8 cellular contexts compared by ENCODE assay signal in genomic region chr16:642189-643049, GRCh38. TPM values are rescaled to one million over a fixed set of nuclear protein-coding genes. Genes with fewer than 3 reads are reported as not detected.
A peak's percentile ranks its signal among the peaks of the same experiment; 100 is the strongest.
DNase-seq lines count a peak whose midpoint lies in the region; ATAC-seq and TF ChIP-seq lines count a peak whose summit lies in the region.

No MANE protein-coding gene starts in this region.

- no peaks in the 10 kb centered on the region for H3K9me3 ChIP-seq in neuronal stem cell (replicated peaks in 1 of 2; ENCODE audit: control insufficient read depth in 2 of 2, insufficient read depth in 1 of 2, low read depth in 1 of 2, low read length in 2 of 2)

- TF ChIP-seq CTCF in fibroblast of the aortic adventitia (IDR thresholded peaks at IDR 0.05; ENCODE audit: insufficient read depth, low read length), result no peak

- peak overlapping the region; percentile 98 for H3K14ac ChIP-seq in neuronal stem cell (ENCODE audit: low read length)

- peak; percentile 40 for DNase-seq in DMS53 treated with DMSO at 0.1 percent for 48 hours (lab: John Stamatoyannopoulos, UW; ENCODE audit: unreplicated experiment)
- no peak for DNase-seq in Jurkat, Clone E6-1 (ENCODE audit: low read depth, low spot score)
- DNase-seq in activated CD8-positive, alpha-beta T cell treated with anti-CD3 and anti-CD28 coated beads, Interleukin-2, amount 10 ng/mL, durations not matched to agents 7 days and 5 days, result peak; percentile 55
- DNase-seq in fibroblast of the aortic adventitia (ENCODE audit: low read depth), result no peak
- no peak for DNase-seq in neuronal stem cell (ENCODE audit: low spot score)
- no peak for DNase-seq in HCEC 1CT
- DNase-seq in stimulated activated naive CD4-positive, alpha-beta T cell treated with Interleukin-2 at 50 U/mL for 16 hours (lab: John Stamatoyannopoulos, UW), result no peak

- peak overlapping the region; percentile 96 for H3K4me2 ChIP-seq in neuronal stem cell (ENCODE audit: insufficient read depth, low read length, poor library complexity, severe bottlenecking)

- H3K18ac ChIP-seq in neuronal stem cell (ENCODE audit: low read length), result peak overlapping the region; percentile 91

- H4K91ac ChIP-seq in neuronal stem cell (ENCODE audit: low read depth, low read length, poor library complexity), result no peak overlapping the region

- H2BK12ac ChIP-seq in neuronal stem cell (ENCODE audit: low read length), result no peak overlapping the region

- CTCF ChIA-PET in activated CD8-positive, alpha-beta T cell treated with anti-CD3 and anti-CD28 coated beads, Interleukin-2, amount 10 ng/mL, durations not matched to agents 7 days and 5 days (lab: Charles Lee), result no interaction called here

- peaks cover 15% of the 10 kb centered on the region for H3K4me1 Mint-ChIP-seq in activated CD8-positive, alpha-beta T cell treated with anti-CD3 and anti-CD28 coated beads, Interleukin-2, amount 10 ng/mL, durations not matched to agents 7 days and 5 days (ENCODE audit: low read depth)

- peak overlapping the region; percentile 77 for H2AFZ ChIP-seq in neuronal stem cell (ENCODE audit: low read length)

- peaks cover 4% of the 10 kb centered on the region for H3K79me1 ChIP-seq in neuronal stem cell (ENCODE audit: low read depth, low read length)

- H2BK5ac ChIP-seq in neuronal stem cell (ENCODE audit: low read length), result no peak overlapping the region

- peak overlapping the region; percentile 98 for H3K23ac ChIP-seq in neuronal stem cell (ENCODE audit: low read depth, low read length, poor library complexity)

- peak; percentile 26 for ATAC-seq in GM21367 (IDR thresholded peaks at IDR 0.05; ENCODE audit: unreplicated experiment)
- ATAC-seq in activated CD8-positive, alpha-beta T cell treated with anti-CD3 and anti-CD28 coated beads, Interleukin-2, amount 10 ng/mL, durations not matched to agents 7 days and 5 days, result peak; percentile 47

- H3K4ac ChIP-seq in neuronal stem cell (ENCODE audit: low read length), result no peak overlapping the region

- peak overlapping the region; percentile 86 for H3K9ac ChIP-seq in neuronal stem cell (ENCODE audit: low read depth, low read length, poor library complexity)

- no peak overlapping the region for H2BK15ac ChIP-seq in neuronal stem cell (ENCODE audit: low read length)

- H3K4me3 ChIP-seq in Jurkat, Clone E6-1 (ENCODE audit: low read length), result peak overlapping the region; percentile 62
- H3K4me3 ChIP-seq in fibroblast of the aortic adventitia (ENCODE audit: low read depth, low read length) (peak overlapping the region; percentile 85), neuronal stem cell (ENCODE audit: low read length in 2 of 2) (peak overlapping the region; percentile 53 to 84)

- no peaks in the 10 kb centered on the region for H3K27me3 Mint-ChIP-seq in activated CD8-positive, alpha-beta T cell treated with anti-CD3 and anti-CD28 coated beads, Interleukin-2, amount 10 ng/mL, durations not matched to agents 7 days and 5 days (ENCODE audit: low read depth)

- H3K9me3 Mint-ChIP-seq in activated CD8-positive, alpha-beta T cell treated with anti-CD3 and anti-CD28 coated beads, Interleukin-2, amount 10 ng/mL, durations not matched to agents 7 days and 5 days (ENCODE audit: insufficient read depth), result no peaks in the 10 kb centered on the region

- H3K27ac ChIP-seq in neuronal stem cell (replicated peaks; ENCODE audit: low read length), result no peak overlapping the region

- H4K8ac ChIP-seq in neuronal stem cell (ENCODE audit: low read depth, low read length), result peak overlapping the region; percentile 65

- H3K36me3 ChIP-seq in neuronal stem cell (replicated peaks in 1 of 2; ENCODE audit: control insufficient read depth in 2 of 2, insufficient read depth in 2 of 2, low read length in 2 of 2), result no peaks in the 10 kb centered on the region

- POLR2A ChIA-PET in activated CD8-positive, alpha-beta T cell treated with anti-CD3 and anti-CD28 coated beads, Interleukin-2, amount 10 ng/mL, durations not matched to agents 7 days and 5 days (lab: Charles Lee), result interaction anchor here (0.9 to 1.1 kb wide), 2 partner anchors 12 to 53 kb away, joined by 3 to 4 read pairs; no protein-coding TSS in a partner anchor

- H3K27ac Mint-ChIP-seq in activated CD8-positive, alpha-beta T cell treated with anti-CD3 and anti-CD28 coated beads, Interleukin-2, amount 10 ng/mL, durations not matched to agents 7 days and 5 days, result peak overlapping the region; percentile 67

- WGBS in neuronal stem cell (ENCODE audit: extremely low coverage in 2 of 2, insufficient read length in 2 of 2, insufficient replicate concordance in 1 of 2), 2 donors, result no CpG with 5 or more reads among the region's 72 CpGs

- H3K4me1 ChIP-seq in neuronal stem cell (ENCODE audit: control insufficient read depth in 2 of 2, insufficient read depth in 1 of 2, low read depth in 1 of 2, low read length in 2 of 2), result peaks cover 14 to 20% of the 10 kb centered on the region in 2 donors

- H3K4me3 Mint-ChIP-seq in activated CD8-positive, alpha-beta T cell treated with anti-CD3 and anti-CD28 coated beads, Interleukin-2, amount 10 ng/mL, durations not matched to agents 7 days and 5 days, result peak overlapping the region; percentile 70

- peak overlapping the region; percentile 47 for H2AK5ac ChIP-seq in neuronal stem cell (ENCODE audit: low read depth, low read length)

- peaks cover 0 to 20% (median 11%) of the 10 kb centered on the region in 3 experiments for H3K27me3 ChIP-seq in neuronal stem cell (ENCODE audit: control insufficient read depth in 3 of 3, insufficient read depth in 3 of 3, low read depth in 1 of 3, low read length in 3 of 3)

- H2BK120ac ChIP-seq in neuronal stem cell (ENCODE audit: low read depth, low read length), result no peak overlapping the region

- H3K36me3 Mint-ChIP-seq in activated CD8-positive, alpha-beta T cell treated with anti-CD3 and anti-CD28 coated beads, Interleukin-2, amount 10 ng/mL, durations not matched to agents 7 days and 5 days (ENCODE audit: low read depth), result peaks cover 9% of the 10 kb centered on the region

RNA-seq across cellular contexts. Expression of gene MCRIP2, which starts 0.8 kb away (rescaled TPM):
- 35.9 TPM for polyA plus RNA-seq in Jurkat, Clone E6-1 (2012; ENCODE audit: insufficient read depth, insufficient read length)
- total RNA-seq in activated CD8-positive, alpha-beta T cell treated with anti-CD3 and anti-CD28 coated beads, Interleukin-2, amount 10 ng/mL, durations not matched to agents 7 days and 5 days, result 10 to 100 TPM; 40.6 to 40.9 TPM
- 13.3 and 22.4 TPM in 2 replicates for total RNA-seq in fibroblast of the aortic adventitia (ENCODE audit: low replicate concordance)
- 10.3 TPM for polyA plus RNA-seq in neuronal stem cell (2013, experiment 1 of 2)
- polyA plus RNA-seq in neuronal stem cell (2013, experiment 2 of 2), result 10.5 TPM

RNA-seq across cellular contexts. Expression of gene METTL26, which starts 6.3 kb away (rescaled TPM):
- 171 TPM for polyA plus RNA-seq in Jurkat, Clone E6-1 (2012; ENCODE audit: insufficient read depth, insufficient read length)
- total RNA-seq in activated CD8-positive, alpha-beta T cell treated with anti-CD3 and anti-CD28 coated beads, Interleukin-2, amount 10 ng/mL, durations not matched to agents 7 days and 5 days, result 10 to 100 TPM; 89.0 to 94.0 TPM
- 85.0 and 86.0 TPM in 2 replicates for total RNA-seq in fibroblast of the aortic adventitia (ENCODE audit: low replicate concordance)
- polyA plus RNA-seq in neuronal stem cell (2013, experiment 1 of 2), result 56.9 TPM
- polyA plus RNA-seq in neuronal stem cell (2013, experiment 2 of 2), result 56.4 TPM

RNA-seq across cellular contexts. Expression of gene WDR90, which starts 6.7 kb away (rescaled TPM):
- polyA plus RNA-seq in Jurkat, Clone E6-1 (2012; ENCODE audit: insufficient read depth, insufficient read length), result 65.3 TPM
- total RNA-seq in activated CD8-positive, alpha-beta T cell treated with anti-CD3 and anti-CD28 coated beads, Interleukin-2, amount 10 ng/mL, durations not matched to agents 7 days and 5 days, result 100 to 1,000 TPM in 1 of 2 experiments, 10 to 100 TPM in 1; 96.8 to 106 TPM
- 12.7 and 25.0 TPM in 2 replicates for total RNA-seq in fibroblast of the aortic adventitia (ENCODE audit: low replicate concordance)
- 16.6 TPM for polyA plus RNA-seq in neuronal stem cell (2013, experiment 1 of 2)
- 15.8 TPM for polyA plus RNA-seq in neuronal stem cell (2013, experiment 2 of 2)

RNA-seq across cellular contexts. Expression of gene WFIKKN1, which starts 11.6 kb away (rescaled TPM):
- not detected for polyA plus RNA-seq in Jurkat, Clone E6-1 (2012; ENCODE audit: insufficient read depth, insufficient read length)
- total RNA-seq in activated CD8-positive, alpha-beta T cell treated with anti-CD3 and anti-CD28 coated beads, Interleukin-2, amount 10 ng/mL, durations not matched to agents 7 days and 5 days, result under 1 TPM; 0.47 to 0.68 TPM
- 0.18 and 0.25 TPM in 2 replicates for total RNA-seq in fibroblast of the aortic adventitia (ENCODE audit: low replicate concordance)
- 13.8 TPM for polyA plus RNA-seq in neuronal stem cell (2013, experiment 1 of 2)
- polyA plus RNA-seq in neuronal stem cell (2013, experiment 2 of 2), result 12.6 TPM

RNA-seq across cellular contexts. Expression of gene RHOT2, which starts 25.5 kb away (rescaled TPM):
- 129 TPM for polyA plus RNA-seq in Jurkat, Clone E6-1 (2012; ENCODE audit: insufficient read depth, insufficient read length)
- total RNA-seq in activated CD8-positive, alpha-beta T cell treated with anti-CD3 and anti-CD28 coated beads, Interleukin-2, amount 10 ng/mL, durations not matched to agents 7 days and 5 days, result 100 to 1,000 TPM; 135 to 139 TPM
- total RNA-seq in fibroblast of the aortic adventitia (ENCODE audit: low replicate concordance), result 24.4 and 34.5 TPM in 2 replicates
- 68.0 TPM for polyA plus RNA-seq in neuronal stem cell (2013, experiment 1 of 2)
- polyA plus RNA-seq in neuronal stem cell (2013, experiment 2 of 2), result 63.4 TPM

Comparison
In these comparisons a context has a peak if more than half of its experiments do, and no peak if none do; other contexts are left out.
1. DNase-seq: peak in DMS53 treated with DMSO at 0.1 percent for 48 hours (single experiment) and activated CD8-positive, alpha-beta T cell treated with anti-CD3 and anti-CD28 coated beads, Interleukin-2, amount 10 ng/mL, durations not matched to agents 7 days and 5 days (single experiment); none in Jurkat, Clone E6-1 (single experiment), fibroblast of the aortic adventitia (single experiment), neuronal stem cell (single experiment), HCEC 1CT (single experiment) and stimulated activated naive CD4-positive, alpha-beta T cell treated with Interleukin-2 at 50 U/mL for 16 hours (single experiment).
2. Peak in every context shown above with its lines, with median percentiles within 50 percentile points of each other: H3K4me3 ChIP-seq.